In genomic region chr13:39326471-39326870, GRCh38 we compare ENCODE assay signal across 17 cellular contexts.
"Had no signal": no experiment of that assay in that cellular context is flagged by ENCODE, and none has a peak within 500 bp of the region (broad histone marks: within the 10 kb centered on the region; RNA-seq: fewer than 3 reads in every experiment).

No MANE protein-coding gene starts in this region.

- H3K4me3 ChIP-seq: breast epithelium, lung, SK-N-MC, spleen, stomach, thyroid gland, uterus had no signal

- H3K36me3 ChIP-seq: breast epithelium, spleen, stomach, thyroid gland, uterus had no signal

- H3K27ac ChIP-seq: foreskin keratinocyte, SK-N-MC, spleen, stomach, thyroid gland had no signal

- H3K4me1 Mint-ChIP-seq: activated CD4-positive, alpha-beta T cell treated with anti-CD3 and anti-CD28 coated beads, Interleukin-2, amount 10 ng/mL, durations not matched to agents 7 days and 5 days; activated naive CD8-positive, alpha-beta T cell treated with anti-CD3 and anti-CD28 coated beads for 36 hours had no signal

- H3K4me1 ChIP-seq: breast epithelium, foreskin keratinocyte, spleen, uterus had no signal

- ATAC-seq: foreskin keratinocyte had no signal

- H3K27ac Mint-ChIP-seq: activated CD4-positive, alpha-beta T cell treated with anti-CD3 and anti-CD28 coated beads, Interleukin-2, amount 10 ng/mL, durations not matched to agents 7 days and 5 days; activated naive CD8-positive, alpha-beta T cell treated with anti-CD3 and anti-CD28 coated beads for 36 hours; endodermal cell had no signal

- H3K36me3 Mint-ChIP-seq: activated naive CD8-positive, alpha-beta T cell treated with anti-CD3 and anti-CD28 coated beads for 36 hours had no signal

- H3K4me3 Mint-ChIP-seq: activated CD4-positive, alpha-beta T cell treated with anti-CD3 and anti-CD28 coated beads, Interleukin-2, amount 10 ng/mL, durations not matched to agents 7 days and 5 days; activated naive CD8-positive, alpha-beta T cell treated with anti-CD3 and anti-CD28 coated beads for 36 hours; endodermal cell had no signal

- DNase-seq: activated CD4-positive, alpha-beta T cell treated with anti-CD3 and anti-CD28 coated beads, Interleukin-2, amount 10 ng/mL, durations not matched to agents 7 days and 5 days; activated CD8-positive, alpha-beta memory T cell treated with anti-CD3 and anti-CD28 coated beads, Interleukin-2, amount 50 U/mL, for 48 hours; activated gamma-delta T cell treated with Interleukin-2 at 50 U/mL for 16 hours; activated naive CD8-positive, alpha-beta T cell treated with anti-CD3 and anti-CD28 coated beads for 36 hours; anterior cingulate cortex; endodermal cell; foreskin keratinocyte; kidney glomerular epithelial cell; spleen; stimulated activated CD4-positive, alpha-beta T cell treated with anti-CD3 and anti-CD28 coated beads, Interleukin-1b, Interleukin-23, amount 100 ng/mL, for 48 hours; stomach; T-helper 9 cell; thyroid gland had no signal

- H3K27me3 ChIP-seq: breast epithelium, spleen, stomach, thyroid gland, uterus had no signal

- H3K9me3 ChIP-seq: breast epithelium, stomach, uterus had no signal
